Comparison of ENCODE assay signal across 8 cellular contexts in the genomic region with DNA sequence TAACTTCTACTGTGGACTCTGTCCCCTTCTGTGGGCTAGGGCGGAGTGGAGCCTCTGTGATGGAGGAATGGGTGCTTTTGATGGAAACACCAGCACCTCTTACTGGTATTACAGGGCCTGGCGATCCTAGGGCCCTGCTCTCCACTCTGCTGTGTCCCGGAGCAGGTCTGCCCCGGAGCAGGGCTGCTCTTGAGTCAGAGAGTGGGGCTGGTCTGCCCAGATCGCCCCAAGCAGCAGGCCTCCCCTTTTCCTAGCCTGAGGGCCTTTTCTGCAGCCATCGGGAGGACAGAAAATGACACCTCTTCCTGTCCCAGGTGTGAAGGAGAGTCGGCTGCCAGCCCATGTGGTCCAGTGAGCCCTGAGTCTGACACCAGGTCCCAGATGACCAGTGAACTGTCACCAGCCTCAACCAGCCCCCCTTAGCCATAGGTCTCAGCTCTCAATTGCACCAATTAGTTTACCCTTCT. TPM values are rescaled to one million over a fixed set of nuclear protein-coding genes. Genes with fewer than 3 reads are reported as not detected.
DNase-seq lines count a peak whose midpoint lies in the region; ATAC-seq and TF ChIP-seq lines count a peak whose summit lies in the region.

No MANE protein-coding gene starts in this region.

- ATAC-seq in GM19324 (IDR thresholded peaks at IDR 0.05; ENCODE audit: low FRiP score, unreplicated experiment) (peak; percentile 16), HG02610 (IDR thresholded peaks at IDR 0.05; ENCODE audit: unreplicated experiment) (no peak), GM19463 (IDR thresholded peaks at IDR 0.05; ENCODE audit: unreplicated experiment) (no peak)
- ATAC-seq in naive thymus-derived CD4-positive, alpha-beta T cell, result no peak

- peak overlapping the region; percentile 85 for H3K4me3 ChIP-seq in AG10803 (ENCODE audit: low read length)
- H3K4me3 ChIP-seq in PC-9, result peak overlapping the region; percentile 91
- peak overlapping the region; percentile 65 for H3K4me3 ChIP-seq in naive thymus-derived CD4-positive, alpha-beta T cell (ENCODE audit: low read length)

- peak overlapping the region; percentile 30 for H3K27ac ChIP-seq in PC-9
- peak overlapping the region; percentile 73 for H3K27ac ChIP-seq in naive thymus-derived CD4-positive, alpha-beta T cell (ENCODE audit: low read depth, low read length)

- DNase-seq in AG10803 (ENCODE audit: low read depth) (peak; percentile 27), PC-9 (peak; percentile 50 to 56), dermis blood vessel endothelial cell (peak; percentile 38), NCI-H2107 (lab: John Stamatoyannopoulos, UW) (no peak)
- no peak for DNase-seq in naive thymus-derived CD4-positive, alpha-beta T cell

- intact Hi-C loops in PC-9 (cut with micrococcal nuclease; ENCODE audit: unreplicated experiment), result loop anchor here (2.0 to 5.0 kb wide), 2 partner anchors 49 to 300 kb away; partner anchors contain the start of genes ZNF398 and ZNF746
- intact Hi-C loops in naive thymus-derived CD4-positive, alpha-beta T cell (cut with micrococcal nuclease), result loop anchor here (1.0 to 10.0 kb wide), 7 partner anchors 41 to 426 kb away; partner anchors contain the start of genes ZNF746 (in 2 of the 2), PDIA4 (in 1 of the 2), ZNF212 (in 1 of the 2) and ZNF425 (in 1 of the 2)

- peak overlapping the region; percentile 83 to 94 (median 90) for H3K4me3 Mint-ChIP-seq in naive thymus-derived CD4-positive, alpha-beta T cell

- peaks cover 34% of the 10 kb centered on the region for H3K36me3 ChIP-seq in PC-9 (ENCODE audit: low read depth)
- peaks cover 0 to 39% (median 3%) of the 10 kb centered on the region in 3 experiments for H3K36me3 ChIP-seq in naive thymus-derived CD4-positive, alpha-beta T cell (ENCODE audit: control insufficient read depth in 2 of 3, insufficient read depth in 3 of 3, low read length in 3 of 3)

- peak overlapping the region; percentile 74; the same call in 1 of the 2 replicates for H2AFZ ChIP-seq in PC-9

- peaks cover 16 to 30% (median 25%) of the 10 kb centered on the region in 5 donors for H3K36me3 Mint-ChIP-seq in naive thymus-derived CD4-positive, alpha-beta T cell

- no peaks in the 10 kb centered on the region for H3K9me2 ChIP-seq in PC-9 (ENCODE audit: insufficient read depth)

- H3K27me3 ChIP-seq in PC-9 (ENCODE audit: insufficient read depth, low read depth), result no peaks in the 10 kb centered on the region
- H3K27me3 ChIP-seq in naive thymus-derived CD4-positive, alpha-beta T cell (ENCODE audit: control insufficient read depth in 2 of 2, insufficient read depth in 2 of 2, low read length in 2 of 2), result no peaks in the 10 kb centered on the region

- H3K79me2 ChIP-seq in PC-9 (ENCODE audit: low read depth), result peaks cover 47% of the 10 kb centered on the region

- TF ChIP-seq CTCF in AG10803 (conservative IDR thresholded peaks at IDR 0.05; ENCODE audit: low read length) (no peak), PC-9 (conservative IDR thresholded peaks at IDR 0.05) (no peak)

- CTCF ChIA-PET in PC-9 (lab: Charles Lee), result no interaction called here
- CTCF ChIA-PET in naive thymus-derived CD4-positive, alpha-beta T cell (lab: Charles Lee), result no interaction called here

- BruUV-seq in PC-9 (replicated peaks; lab: Mats Ljungman, UMichigan), result TSS peak; percentile 35

- peaks cover 10% of the 10 kb centered on the region; the same call in 1 of the 2 replicates for H3F3A ChIP-seq in PC-9 (ENCODE audit: insufficient read depth, low read depth)

- POLR2A ChIA-PET in PC-9 (lab: Charles Lee; ENCODE audit: unreplicated experiment), result no interaction called here
- POLR2A ChIA-PET in naive thymus-derived CD4-positive, alpha-beta T cell (lab: Charles Lee), result interaction anchor here (1.1 kb wide), 1 partner anchor 55 kb away, joined by 3 read pairs; no protein-coding TSS in a partner anchor

- H3K9me3 Mint-ChIP-seq in naive thymus-derived CD4-positive, alpha-beta T cell, result no peaks in the 10 kb centered on the region

- peak overlapping the region; percentile 91 for H3K4me2 ChIP-seq in PC-9

- H3K9me3 ChIP-seq in PC-9 (ENCODE audit: insufficient read depth, low read depth), result no peaks in the 10 kb centered on the region
- H3K9me3 ChIP-seq in naive thymus-derived CD4-positive, alpha-beta T cell (ENCODE audit: control insufficient read depth in 2 of 3, low read length in 3 of 3), result no peaks in the 10 kb centered on the region

- H3K4me1 ChIP-seq in PC-9 (replicated peaks; ENCODE audit: insufficient read depth), result peaks cover 17% of the 10 kb centered on the region
- H3K4me1 ChIP-seq in naive thymus-derived CD4-positive, alpha-beta T cell (ENCODE audit: control insufficient read depth in 2 of 2, insufficient read depth in 2 of 2, low read length in 2 of 2), result peaks cover 6 to 8% of the 10 kb centered on the region in 2 donors

- H4K20me1 ChIP-seq in PC-9 (ENCODE audit: insufficient read depth), result peaks cover 16% of the 10 kb centered on the region

- H3K27me3 Mint-ChIP-seq in naive thymus-derived CD4-positive, alpha-beta T cell, result no peaks in the 10 kb centered on the region

- H3K27ac Mint-ChIP-seq in naive thymus-derived CD4-positive, alpha-beta T cell, result peak overlapping the region; percentile 79 to 97 (median 86)

- H3K4me1 Mint-ChIP-seq in naive thymus-derived CD4-positive, alpha-beta T cell, result peaks cover 25 to 50% (median 39%) of the 10 kb centered on the region in 7 donors

RNA-seq across cellular contexts. Expression of gene ZNF282, which starts 1.4 kb away (rescaled TPM):
- total RNA-seq in PC-9 (2021), result 32.5 and 35.9 TPM in 2 replicates
- total RNA-seq in dermis blood vessel endothelial cell, result 31.3 and 61.8 TPM in 2 replicates
- total RNA-seq in naive thymus-derived CD4-positive, alpha-beta T cell, result 10 to 100 TPM; 12.1 to 36.7 (median 15.1) TPM
- polyA plus RNA-seq in naive thymus-derived CD4-positive, alpha-beta T cell, result 1 to 10 TPM in 1 of 2 donors, under 1 TPM in 1; 0.83 to 1.1 TPM

RNA-seq across cellular contexts. Expression of gene ZNF212, which starts 42.7 kb away (rescaled TPM):
- 16.9 and 22.3 TPM in 2 replicates for total RNA-seq in PC-9 (2021)
- 3.7 and 4.6 TPM in 2 replicates for total RNA-seq in dermis blood vessel endothelial cell
- 10 to 100 TPM; 10.4 to 20.6 (median 13.3) TPM for total RNA-seq in naive thymus-derived CD4-positive, alpha-beta T cell
- 10 to 100 TPM in 1 of 2 donors, 1 to 10 TPM in 1; 5.9 to 11.4 TPM for polyA plus RNA-seq in naive thymus-derived CD4-positive, alpha-beta T cell

RNA-seq across cellular contexts. Expression of gene ZNF398, which starts 49.5 kb away (rescaled TPM):
- total RNA-seq in PC-9 (2021) (10.8 and 11.7 TPM in 2 replicates), dermis blood vessel endothelial cell (8.7 and 8.8 TPM in 2 replicates)
- 10 to 100 TPM; 14.6 to 27.9 (median 16.9) TPM for total RNA-seq in naive thymus-derived CD4-positive, alpha-beta T cell
- 10 to 100 TPM in 1 of 2 donors, 1 to 10 TPM in 1; 9.7 to 19.3 TPM for polyA plus RNA-seq in naive thymus-derived CD4-positive, alpha-beta T cell

Comparison
In these comparisons a context has a peak if more than half of its experiments do, and no peak if none do; other contexts are left out.
1. DNase-seq: peak in AG10803 (single experiment), PC-9 (2 of 2) and dermis blood vessel endothelial cell (single experiment); none in naive thymus-derived CD4-positive, alpha-beta T cell (0 of 9) and NCI-H2107 (single experiment).
2. Peak in every context shown above with its lines, with median percentiles within 50 percentile points of each other: H3K4me3 ChIP-seq.